9 cellular contexts compared by ENCODE assay signal in genomic region chr11:73950869-73951710, GRCh38. TPM values are rescaled to one million over a fixed set of nuclear protein-coding genes. Genes with fewer than 3 reads are reported as not detected.
A peak's percentile ranks its signal among the peaks of the same experiment; 100 is the strongest.
DNase-seq lines count a peak whose midpoint lies in the region; ATAC-seq and TF ChIP-seq lines count a peak whose summit lies in the region.
"Had no signal": no experiment of that assay in that cellular context is flagged by ENCODE, and none has a peak within 500 bp of the region (broad histone marks: within the 10 kb centered on the region; RNA-seq: fewer than 3 reads in every experiment).

TSS of gene DNAJB13 (plus strand) at chr11:73951026. CDS start at chr11:73951070, 44 bp downstream.

- no peaks in the 10 kb centered on the region for H3K9me2 ChIP-seq in MM.1S (replicated peaks; ENCODE audit: insufficient read depth, low read length)

- H3K4me3 ChIP-seq in HAP-1: no peak within 1 kb of the TSS
- H3K4me3 ChIP-seq in MM.1S (ENCODE audit: low read length): no peak within 1 kb of the TSS

- H3K36me3 ChIP-seq in HAP-1 (replicated peaks) (no peaks in the 10 kb centered on the region), MM.1S (replicated peaks; ENCODE audit: insufficient read depth, low read length) (no peaks in the 10 kb centered on the region)

- peak; percentile 33 to 40 for DNase-seq in activated T-cell treated with anti-CD3 and anti-CD28 coated beads, Interleukin-2, amount 50 U/mL, for 48 hours
- DNase-seq in activated T-cell treated with anti-CD3 and anti-CD28 coated beads, Interleukin-2, amount 50 U/mL, for 1 hour: no peak
- peak; percentile 60 to 73 for DNase-seq in HAP-1 (ENCODE audit: low spot score in 2 of 2)
- DNase-seq in MM.1S: peak; percentile 23
- no peak for DNase-seq in activated B cell treated with CpG ODN at 0.5 μM for 24 hours
- peak; percentile 46 for DNase-seq in kidney glomerular epithelial cell (lab: John Stamatoyannopoulos, UW)
- DNase-seq in cerebellar nuclear complex (lab: John Stamatoyannopoulos, UW): no peak
- no peak for DNase-seq in LoVo (ENCODE audit: low spot score)

- H3K4me3 Mint-ChIP-seq in activated B cell treated with CpG ODN at 0.5 μM for 24 hours: no peak within 1 kb of the TSS

- H3K4me1 Mint-ChIP-seq in activated B cell treated with CpG ODN at 0.5 μM for 24 hours: no peaks in the 10 kb centered on the region

- no peaks in the 10 kb centered on the region for H3K79me2 ChIP-seq in MM.1S (ENCODE audit: low read length)

- POLR2A ChIA-PET in activated B cell treated with CpG ODN at 0.5 μM for 24 hours (lab: Charles Lee): no interaction called here

- peak; percentile 64 for ATAC-seq in activated B cell treated with CpG ODN at 0.5 μM for 24 hours (ENCODE audit: low read depth)

- no peak within 1 kb of the TSS for H2AFZ ChIP-seq in MM.1S (ENCODE audit: low read length)

- CTCF ChIA-PET in activated B cell treated with CpG ODN at 0.5 μM for 24 hours (lab: Charles Lee): no interaction called here

- in situ Hi-C loops in HAP-1 (cut with MboI; ENCODE audit: low sequenced_read_pairs): no loop called here

- H3K36me3 Mint-ChIP-seq in activated B cell treated with CpG ODN at 0.5 μM for 24 hours (ENCODE audit: low read depth): no peaks in the 10 kb centered on the region

- H3K4me2 ChIP-seq in MM.1S (ENCODE audit: low read depth, low read length): no peak within 1 kb of the TSS

- no peak within 1 kb of the TSS for H3K27ac ChIP-seq in MM.1S (ENCODE audit: low read length)

- H3K4me1 ChIP-seq in HAP-1 (peaks cover 13% of the 10 kb centered on the region), MM.1S (ENCODE audit: low read length) (no peaks in the 10 kb centered on the region)

- H3K27ac Mint-ChIP-seq in activated B cell treated with CpG ODN at 0.5 μM for 24 hours: no peak within 1 kb of the TSS

- no peaks in the 10 kb centered on the region for H4K20me1 ChIP-seq in MM.1S (ENCODE audit: insufficient read depth, low read length)

- H3K9ac ChIP-seq in MM.1S (ENCODE audit: low read length): no peak within 1 kb of the TSS

- H3K27me3 Mint-ChIP-seq in activated B cell treated with CpG ODN at 0.5 μM for 24 hours: peaks cover 4% of the 10 kb centered on the region

- intact Hi-C loops in activated B cell treated with CpG ODN at 0.5 μM for 24 hours (cut with micrococcal nuclease): no loop called here

- no peaks in the 10 kb centered on the region for H3K9me3 ChIP-seq in HAP-1
- no peaks in the 10 kb centered on the region for H3K9me3 ChIP-seq in MM.1S (replicated peaks; ENCODE audit: insufficient read depth, low read length)

- no peak for TF ChIP-seq CTCF in MM.1S (IDR thresholded peaks at IDR 0.05; ENCODE audit: low read length)
- TF ChIP-seq CTCF in activated B cell treated with CpG ODN at 0.5 μM for 24 hours (IDR thresholded peaks at IDR 0.05): no peak

- H3F3A ChIP-seq in MM.1S (ENCODE audit: insufficient read depth, low read length): no peaks in the 10 kb centered on the region

- H3K9me3 Mint-ChIP-seq in activated B cell treated with CpG ODN at 0.5 μM for 24 hours: peaks cover 2% of the 10 kb centered on the region

- H3K27me3 ChIP-seq in HAP-1 (ENCODE audit: low read depth) (no peaks in the 10 kb centered on the region), MM.1S (replicated peaks; ENCODE audit: insufficient read depth, low read length) (no peaks in the 10 kb centered on the region)

RNA-seq across cellular contexts. Expression of gene DNAJB13, which starts in this region (rescaled TPM):
- not detected in 2 replicates for total RNA-seq in activated B cell treated with CpG ODN at 0.5 μM for 24 hours
- total RNA-seq: mononuclear cell had no signal

Comparison
In these comparisons a context has a peak if more than half of its experiments do, and no peak if none do; other contexts are left out.
1. DNase-seq: peak in activated T-cell treated with anti-CD3 and anti-CD28 coated beads, Interleukin-2, amount 50 U/mL, for 48 hours (2 of 2), HAP-1 (2 of 2), MM.1S (single experiment) and kidney glomerular epithelial cell (single experiment); none in activated T-cell treated with anti-CD3 and anti-CD28 coated beads, Interleukin-2, amount 50 U/mL, for 1 hour (single experiment), activated B cell treated with CpG ODN at 0.5 μM for 24 hours (single experiment), cerebellar nuclear complex (0 of 2) and LoVo (single experiment).
2. Peak in ATAC-seq in activated B cell treated with CpG ODN at 0.5 μM for 24 hours; RNA of the gene not detected or under 1 TPM.